ENCODE assay signal across 11 cellular contexts in the genomic region with DNA sequence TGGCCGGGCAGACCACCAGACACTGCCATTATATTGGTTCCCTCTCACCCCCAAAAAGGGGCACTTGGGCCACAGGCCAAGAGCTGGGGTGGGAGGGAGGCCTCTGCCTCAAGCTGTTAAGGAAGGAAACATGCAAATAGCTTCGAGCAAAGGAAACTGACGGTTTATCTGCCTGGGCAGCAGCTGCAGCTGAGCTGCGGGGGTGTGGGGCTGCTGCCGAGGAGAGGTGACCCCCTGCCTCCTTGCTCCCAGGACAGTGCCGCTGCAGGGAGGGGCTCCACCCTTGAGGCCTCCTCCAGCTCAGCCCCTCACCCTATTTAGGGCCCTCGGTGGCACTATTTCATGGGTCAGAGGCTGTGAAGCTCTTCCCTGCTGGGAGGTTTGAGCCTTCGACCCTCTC. TPM values are rescaled to one million over a fixed set of nuclear protein-coding genes. Genes with fewer than 3 reads are reported as not detected.
DNase-seq lines count a peak whose midpoint lies in the region; ATAC-seq and TF ChIP-seq lines count a peak whose summit lies in the region.
"Had no signal": no experiment of that assay in that cellular context is flagged by ENCODE, and none has a peak within 500 bp of the region (broad histone marks: within the 10 kb centered on the region; RNA-seq: fewer than 3 reads in every experiment).

No MANE protein-coding gene starts in this region.

- peaks cover 23% of the 10 kb centered on the region for H3K36me3 ChIP-seq in CD8-positive, alpha-beta memory T cell (ENCODE audit: insufficient read depth, low read length)
- H3K36me3 ChIP-seq in left lung, result peaks cover 0 to 83% of the 10 kb centered on the region in 2 donors

- no peaks in the 10 kb centered on the region for H3K27me3 Mint-ChIP-seq in CD8-positive, alpha-beta memory T cell
- no peaks in the 10 kb centered on the region for H3K27me3 Mint-ChIP-seq in T-helper 2 cell treated with Interferon-gamma antibody and Interleukin-4, amounts not matched to agents 5 μg/mL and 100 μg/mL, for 36 hours (ENCODE audit: low read depth)
- H3K27me3 Mint-ChIP-seq: progenitor cell of endocrine pancreas had no signal

- H3K4me1 Mint-ChIP-seq in CD8-positive, alpha-beta memory T cell, result peaks cover 0 to 6% (median 3%) of the 10 kb centered on the region in 3 donors
- H3K4me1 Mint-ChIP-seq in T-helper 2 cell treated with Interferon-gamma antibody and Interleukin-4, amounts not matched to agents 5 μg/mL and 100 μg/mL, for 36 hours (ENCODE audit: low read depth), result peaks cover 4% of the 10 kb centered on the region

- CTCF ChIA-PET in CD8-positive, alpha-beta memory T cell (lab: Charles Lee), result interaction anchor here (1.3 to 5.5 kb wide), 2 partner anchors 53 to 119 kb away, joined by 5 to 27 read pairs; no protein-coding TSS in a partner anchor

- intact Hi-C loops in left lung (cut with DNase I), result no loop called here

- H3K27me3 ChIP-seq in CD8-positive, alpha-beta memory T cell (ENCODE audit: insufficient read depth, low read length, poor library complexity, severe bottlenecking), result no peaks in the 10 kb centered on the region
- H3K27me3 ChIP-seq in left lung, result no peaks in the 10 kb centered on the region

- POLR2A ChIA-PET in CD8-positive, alpha-beta memory T cell (lab: Charles Lee), result no interaction called here

- no peaks in the 10 kb centered on the region for H3K9me3 ChIP-seq in CD8-positive, alpha-beta memory T cell (ENCODE audit: low read length)
- no peaks in the 10 kb centered on the region for H3K9me3 ChIP-seq in left lung

- H3K9me3 Mint-ChIP-seq in CD8-positive, alpha-beta memory T cell, result no peaks in the 10 kb centered on the region
- no peaks in the 10 kb centered on the region for H3K9me3 Mint-ChIP-seq in T-helper 2 cell treated with Interferon-gamma antibody and Interleukin-4, amounts not matched to agents 5 μg/mL and 100 μg/mL, for 36 hours

- peaks cover 0 to 37% (median 1%) of the 10 kb centered on the region in 3 donors for H3K36me3 Mint-ChIP-seq in CD8-positive, alpha-beta memory T cell
- peaks cover 21% of the 10 kb centered on the region for H3K36me3 Mint-ChIP-seq in T-helper 2 cell treated with Interferon-gamma antibody and Interleukin-4, amounts not matched to agents 5 μg/mL and 100 μg/mL, for 36 hours (ENCODE audit: low read depth)

- ATAC-seq in GM19372 (IDR thresholded peaks at IDR 0.05; ENCODE audit: low read depth, unreplicated experiment) (peak; percentile 39), left lung (no peak)
- ATAC-seq: PC-3 had no signal

- H3K27ac Mint-ChIP-seq in CD8-positive, alpha-beta memory T cell, result no peak overlapping the region
- H3K27ac Mint-ChIP-seq in T-helper 2 cell treated with Interferon-gamma antibody and Interleukin-4, amounts not matched to agents 5 μg/mL and 100 μg/mL, for 36 hours, result no peak overlapping the region
- H3K27ac Mint-ChIP-seq: progenitor cell of endocrine pancreas had no signal

- no peaks in the 10 kb centered on the region for H3K4me1 ChIP-seq in CD8-positive, alpha-beta memory T cell (ENCODE audit: insufficient read depth, low read length)
- H3K4me1 ChIP-seq in left lung, result peaks cover 0 to 46% of the 10 kb centered on the region in 2 donors

- TF ChIP-seq CTCF in left lung (IDR thresholded peaks at IDR 0.05), result no peak

- no peak overlapping the region for H3K4me3 Mint-ChIP-seq in CD8-positive, alpha-beta memory T cell
- no peak overlapping the region for H3K4me3 Mint-ChIP-seq in T-helper 2 cell treated with Interferon-gamma antibody and Interleukin-4, amounts not matched to agents 5 μg/mL and 100 μg/mL, for 36 hours

- H3K27ac ChIP-seq in CD8-positive, alpha-beta memory T cell (ENCODE audit: low read depth, low read length), result peak overlapping the region; percentile 57
- H3K27ac ChIP-seq in left lung, result peak overlapping the region; percentile 74 to 98

- DNase-seq in CD8-positive, alpha-beta memory T cell, result no peak
- peak; percentile 26 for DNase-seq in NOMO-1 treated with DMSO at 0.1 percent for 48 hours (lab: John Stamatoyannopoulos, UW; ENCODE audit: unreplicated experiment)
- DNase-seq in left lung, result peak in 1 of 2 donors; percentile 76
- DNase-seq in T-helper 2 cell treated with Interferon-gamma antibody and Interleukin-4, amounts not matched to agents 5 μg/mL and 100 μg/mL, for 36 hours (ENCODE audit: low spot score), result no peak
- DNase-seq in NCI-H2227 treated with DMSO at 0.1 percent for 48 hours (lab: John Stamatoyannopoulos, UW), result no peak
- DNase-seq in pons (ENCODE audit: low spot score), result no peak
- no peak for DNase-seq in DMS53 treated with DMSO at 0.1 percent for 48 hours (lab: John Stamatoyannopoulos, UW; ENCODE audit: unreplicated experiment)
- DNase-seq: COR-L47, PC-3 had no signal

- H3K4me3 ChIP-seq in CD8-positive, alpha-beta memory T cell (ENCODE audit: low read length), result no peak overlapping the region
- peak overlapping the region; percentile 21 to 75 for H3K4me3 ChIP-seq in left lung

RNA-seq across cellular contexts. Expression of a gene that starts 0.8 kb away (rescaled TPM):
- total RNA-seq in CD8-positive, alpha-beta memory T cell, result 1 to 10 TPM; 4.2 to 5.1 TPM
- polyA plus RNA-seq in CD8-positive, alpha-beta memory T cell, result 0.08 TPM
- total RNA-seq in left lung, result 10 to 100 TPM; 18.2 to 90.5 TPM

RNA-seq across cellular contexts. Expression of a gene that starts 7.9 kb away (rescaled TPM):
- 100 to 1,000 TPM; 160 to 164 TPM for total RNA-seq in CD8-positive, alpha-beta memory T cell
- 61.7 TPM for polyA plus RNA-seq in CD8-positive, alpha-beta memory T cell
- total RNA-seq in left lung, result 10 to 100 TPM; 65.9 to 86.7 TPM

RNA-seq across cellular contexts. Expression of a gene that starts 11.4 kb away (rescaled TPM):
- 10 to 100 TPM; 28.4 to 30.4 TPM for total RNA-seq in CD8-positive, alpha-beta memory T cell
- polyA plus RNA-seq in CD8-positive, alpha-beta memory T cell, result 6.0 TPM
- 100 to 1,000 TPM; 107 to 141 TPM for total RNA-seq in left lung

RNA-seq across cellular contexts. Expression of a gene that starts 35.4 kb away (rescaled TPM):
- 10 to 100 TPM; 47.9 to 50.5 TPM for total RNA-seq in CD8-positive, alpha-beta memory T cell
- 28.1 TPM for polyA plus RNA-seq in CD8-positive, alpha-beta memory T cell
- 10 to 100 TPM; 43.2 to 83.1 TPM for total RNA-seq in left lung

RNA-seq across cellular contexts. Expression of a gene that starts 45.5 kb away (rescaled TPM):
- total RNA-seq in CD8-positive, alpha-beta memory T cell, result 10 to 100 TPM; 72.9 to 76.6 TPM
- polyA plus RNA-seq in CD8-positive, alpha-beta memory T cell, result 8.5 TPM
- total RNA-seq in left lung, result 10 to 100 TPM; 64.3 to 73.9 TPM
